17 cellular contexts compared by ENCODE assay signal in the genomic region with DNA sequence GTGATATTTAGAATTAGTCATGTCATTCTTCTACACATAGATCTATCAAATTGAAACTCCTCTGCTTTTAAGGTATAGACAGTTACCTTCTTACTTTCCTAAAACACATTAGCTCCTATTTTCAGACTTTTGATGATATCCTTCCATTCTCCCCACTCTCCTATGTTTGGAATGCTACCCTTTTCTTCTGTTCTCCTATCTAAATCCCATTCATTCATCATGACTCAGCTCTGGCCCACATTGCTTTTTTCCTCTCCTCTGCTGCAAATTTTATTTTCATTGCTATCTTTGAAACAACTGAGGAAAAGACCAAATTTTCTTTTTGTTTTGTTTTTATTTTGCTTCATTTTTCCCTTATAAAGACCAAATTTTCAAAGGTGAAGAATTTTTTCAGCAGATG.
A peak's percentile ranks its signal among the peaks of the same experiment; 100 is the strongest.
DNase-seq lines count a peak whose midpoint lies in the region; ATAC-seq and TF ChIP-seq lines count a peak whose summit lies in the region.
"Had no signal": no experiment of that assay in that cellular context is flagged by ENCODE, and none has a peak within 500 bp of the region (broad histone marks: within the 10 kb centered on the region; RNA-seq: fewer than 3 reads in every experiment).

No MANE protein-coding gene starts in this region.

- in situ Hi-C loops in ACHN (cut with HindIII; ENCODE audit: low pct_ligation_motif_present, low pct_unique_long_range_greater_than_20kb, low sequenced_read_pairs) (no loop called here), GM13977 (cut with MboI; ENCODE audit: low pct_unique_long_range_greater_than_20kb, low sequenced_read_pairs, unreplicated experiment) (no loop called here)

- H3K9me3 ChIP-seq in adrenal gland (replicated peaks in 1 of 3) (no peaks in the 10 kb centered on the region), Caco-2 (no peaks in the 10 kb centered on the region)
- H3K9me3 ChIP-seq: BLaER1 treated with 17β-estradiol and CSF1 and Interleukin-3, amounts not matched to agents 10 nM and 100 nM; upper lobe of right lung had no signal

- no peaks in the 10 kb centered on the region for H3K9me3 Mint-ChIP-seq in Caco-2 (ENCODE audit: unreplicated experiment)
- H3K9me3 Mint-ChIP-seq: H9 had no signal

- H3K4me1 ChIP-seq in adrenal gland (replicated peaks in 1 of 2) (peaks cover 4 to 21% of the 10 kb centered on the region in 2 donors), Caco-2 (no peaks in the 10 kb centered on the region)

- H3K27ac ChIP-seq in adrenal gland: peak overlapping the region in 3 of 5 donors; percentile 10 to 35 (median 13)
- H3K27ac ChIP-seq: upper lobe of right lung, WERI-Rb-1 had no signal

- no TSS peak for BruUV-seq in Caco-2 (replicated peaks; lab: Mats Ljungman, UMichigan)

- DNase-seq in ACHN: peak; percentile 25
- DNase-seq in HCEC 1CT: peak; percentile 12
- DNase-seq in adrenal gland: no peak
- peak; percentile 67 for DNase-seq in fibroblast of the aortic adventitia (ENCODE audit: low read depth)
- no peak for DNase-seq in GM13977 (ENCODE audit: low spot score)
- no peak for DNase-seq in Caco-2
- DNase-seq in NOMO-1 treated with DMSO at 0.1 percent for 48 hours (lab: John Stamatoyannopoulos, UW; ENCODE audit: unreplicated experiment): no peak
- DNase-seq: activated effector memory CD4-positive, alpha-beta T cell treated with anti-CD3 and anti-CD28 coated beads, Interleukin-2, amount 50 U/mL, for 16 hours; DND-41; H9; NCI-H1105 treated with DMSO at 0.1 percent for 48 hours; occipital lobe; stimulated activated naive CD4-positive, alpha-beta T cell treated with Interleukin-2 at 50 U/mL for 16 hours; upper lobe of right lung; WERI-Rb-1 had no signal

- no peaks in the 10 kb centered on the region for H3K27me3 Mint-ChIP-seq in Caco-2 (ENCODE audit: insufficient read depth, unreplicated experiment)

- CTCF ChIA-PET in Caco-2 (lab: Charles Lee): interaction anchor here (0.6 to 2.0 kb wide), 4 partner anchors 145 to 579 kb away, joined by 3 to 6 read pairs (median 3); no protein-coding TSS in a partner anchor

- H3K27ac Mint-ChIP-seq in Caco-2 (ENCODE audit: unreplicated experiment): no peak overlapping the region
- H3K27ac Mint-ChIP-seq: H9 had no signal

- no peak for TF ChIP-seq CTCF in adrenal gland (IDR thresholded peaks at IDR 0.05)
- TF ChIP-seq CTCF in fibroblast of the aortic adventitia (IDR thresholded peaks at IDR 0.05; ENCODE audit: insufficient read depth, low read length): no peak
- no peak for TF ChIP-seq CTCF in GM13977 (IDR thresholded peaks at IDR 0.05; ENCODE audit: extremely low read depth, insufficient read depth, missing control alignments)
- no peak for TF ChIP-seq CTCF in Caco-2 (IDR thresholded peaks at IDR 0.05; ENCODE audit: insufficient read depth in 1 of 2, low read depth in 1 of 2, low read length in 1 of 2, severe bottlenecking in 1 of 2, unreplicated experiment in 1 of 2)

- intact Hi-C loops in adrenal gland (cut with DNase I): loop anchor here in 1 of 2 donors (5.0 kb wide), 1 partner anchor 147 kb away; no protein-coding TSS in a partner anchor
- intact Hi-C loops in Caco-2 (cut with micrococcal nuclease; ENCODE audit: unreplicated experiment): no loop called here

- H3K27me3 ChIP-seq in adrenal gland (no peaks in the 10 kb centered on the region), Caco-2 (replicated peaks; ENCODE audit: control insufficient read depth, insufficient read depth, low read length) (no peaks in the 10 kb centered on the region)
- H3K27me3 ChIP-seq: BLaER1 treated with 17β-estradiol and CSF1 and Interleukin-3, amounts not matched to agents 10 nM and 100 nM; upper lobe of right lung had no signal

- no peak overlapping the region for H3K4me3 Mint-ChIP-seq in Caco-2 (ENCODE audit: unreplicated experiment)
- H3K4me3 Mint-ChIP-seq: H9 had no signal

- peaks cover 7% of the 10 kb centered on the region for H3K4me1 Mint-ChIP-seq in Caco-2 (ENCODE audit: low read depth, unreplicated experiment)

- POLR2A ChIA-PET in Caco-2 (lab: Charles Lee): no interaction called here

- H3K4me3 ChIP-seq in adrenal gland (no peak overlapping the region), fibroblast of the aortic adventitia (ENCODE audit: low read depth, low read length) (no peak overlapping the region), Caco-2 (ENCODE audit: low read depth, low read length) (no peak overlapping the region)
- H3K4me3 ChIP-seq: BLaER1 treated with 17β-estradiol and CSF1 and Interleukin-3, amounts not matched to agents 10 nM and 100 nM; upper lobe of right lung had no signal

- no peaks in the 10 kb centered on the region for H3K36me3 Mint-ChIP-seq in Caco-2 (ENCODE audit: insufficient read depth, unreplicated experiment)

- H3K36me3 ChIP-seq in adrenal gland (replicated peaks in 1 of 2) (no peaks in the 10 kb centered on the region), Caco-2 (ENCODE audit: control insufficient read depth, insufficient read depth, low read length) (no peaks in the 10 kb centered on the region; the same call in 1 of the 2 replicates)
- H3K36me3 ChIP-seq: upper lobe of right lung had no signal

- TF ChIP-seq POLR2A in adrenal gland (IDR thresholded peaks at IDR 0.05): no peak

- ATAC-seq in GM18873 (IDR thresholded peaks at IDR 0.05; ENCODE audit: low FRiP score, unreplicated experiment): no peak
- ATAC-seq: upper lobe of right lung had no signal

Comparison
In these comparisons a context has a peak if more than half of its experiments do, and no peak if none do; other contexts are left out.
1. DNase-seq: peak in ACHN (single experiment), HCEC 1CT (single experiment) and fibroblast of the aortic adventitia (single experiment); none in adrenal gland (0 of 7), GM13977 (single experiment), Caco-2 (0 of 2) and NOMO-1 treated with DMSO at 0.1 percent for 48 hours (single experiment).